ENCODE assay signal across 11 cellular contexts in genomic region chr15:94610069-94610863, GRCh38.
DNase-seq lines count a peak whose midpoint lies in the region; ATAC-seq lines count a peak whose summit lies in the region.
"Had no signal": no experiment of that assay in that cellular context is flagged by ENCODE, and none has a peak within 500 bp of the region (broad histone marks: within the 10 kb centered on the region; RNA-seq: fewer than 3 reads in every experiment).

No MANE protein-coding gene starts in this region.

- H3K27ac Mint-ChIP-seq in activated T-cell treated with anti-CD3 and anti-CD28 coated beads, Interleukin-2, amount 50 U/mL, for 72 hours = no peak overlapping the region
- H3K27ac Mint-ChIP-seq in stimulated activated naive CD8-positive, alpha-beta T cell treated with anti-CD3 and anti-CD28 coated beads, Interleukin-15, amount 100 ng/mL, for 72 hours = no peak overlapping the region

- no peaks in the 10 kb centered on the region for H3K36me3 Mint-ChIP-seq in activated T-cell treated with anti-CD3 and anti-CD28 coated beads, Interleukin-2, amount 50 U/mL, for 72 hours (ENCODE audit: insufficient read depth in 2 of 2)
- H3K36me3 Mint-ChIP-seq: brain had no signal

- no peaks in the 10 kb centered on the region for H3K9me3 Mint-ChIP-seq in activated T-cell treated with anti-CD3 and anti-CD28 coated beads, Interleukin-2, amount 50 U/mL, for 72 hours
- peaks cover 0 to 5% of the 10 kb centered on the region in 2 donors for H3K9me3 Mint-ChIP-seq in stimulated activated naive CD8-positive, alpha-beta T cell treated with anti-CD3 and anti-CD28 coated beads, Interleukin-15, amount 100 ng/mL, for 72 hours

- ATAC-seq in activated T-cell treated with anti-CD3 and anti-CD28 coated beads, Interleukin-2, amount 50 U/mL, for 72 hours (replicated peaks in 1 of 2) = peak; percentile 61 to 85
- ATAC-seq in HG02610 (IDR thresholded peaks at IDR 0.05; ENCODE audit: unreplicated experiment) = peak; percentile 92
- ATAC-seq in HG03469 (IDR thresholded peaks at IDR 0.05; ENCODE audit: unreplicated experiment) = peak; percentile 82
- peak; percentile 92 for ATAC-seq in stimulated activated naive CD8-positive, alpha-beta T cell treated with anti-CD3 and anti-CD28 coated beads, Interleukin-15, amount 100 ng/mL, for 72 hours
- ATAC-seq: mucosa of descending colon had no signal

- peaks cover 13% of the 10 kb centered on the region for H3K4me1 Mint-ChIP-seq in activated T-cell treated with anti-CD3 and anti-CD28 coated beads, Interleukin-2, amount 50 U/mL, for 72 hours (ENCODE audit: low read depth)
- H3K4me1 Mint-ChIP-seq in stimulated activated naive CD8-positive, alpha-beta T cell treated with anti-CD3 and anti-CD28 coated beads, Interleukin-15, amount 100 ng/mL, for 72 hours = peaks cover 26% of the 10 kb centered on the region

- peak in 1 of 2 donors; percentile 5 for DNase-seq in activated T-cell treated with anti-CD3 and anti-CD28 coated beads, Interleukin-2, amount 50 U/mL, for 72 hours
- DNase-seq in activated T-cell treated with anti-CD3 and anti-CD28 coated beads, Interleukin-2, amount 50 U/mL, for 1 hour = no peak
- peak in 1 of 2 donors; percentile 13 for DNase-seq in stimulated activated naive CD8-positive, alpha-beta T cell treated with anti-CD3 and anti-CD28 coated beads, Interleukin-15, amount 100 ng/mL, for 72 hours
- DNase-seq in CD1c-positive myeloid dendritic cell (ENCODE audit: extremely low spot score) = no peak
- DNase-seq in OCI-M1 (lab: John Stamatoyannopoulos, UW) = no peak
- no peak for DNase-seq in dedifferentiated amniotic fluid mesenchymal stem cell (ENCODE audit: extremely low spot score)
- DNase-seq: mucosa of descending colon, NCI-H187 had no signal

- H3K4me3 Mint-ChIP-seq in activated T-cell treated with anti-CD3 and anti-CD28 coated beads, Interleukin-2, amount 50 U/mL, for 72 hours = no peak overlapping the region
- H3K4me3 Mint-ChIP-seq in stimulated activated naive CD8-positive, alpha-beta T cell treated with anti-CD3 and anti-CD28 coated beads, Interleukin-15, amount 100 ng/mL, for 72 hours = no peak overlapping the region
- H3K4me3 Mint-ChIP-seq: brain had no signal

- H3K27me3 Mint-ChIP-seq in activated T-cell treated with anti-CD3 and anti-CD28 coated beads, Interleukin-2, amount 50 U/mL, for 72 hours (ENCODE audit: low read depth) = peaks cover 72% of the 10 kb centered on the region
- H3K27me3 Mint-ChIP-seq in stimulated activated naive CD8-positive, alpha-beta T cell treated with anti-CD3 and anti-CD28 coated beads, Interleukin-15, amount 100 ng/mL, for 72 hours = peaks cover 78% of the 10 kb centered on the region
